12 cellular contexts compared by ENCODE assay signal in genomic region chr15:58903232-58903631, GRCh38.
"Had no signal": no experiment of that assay in that cellular context is flagged by ENCODE, and none has a peak within 500 bp of the region (broad histone marks: within the 10 kb centered on the region; RNA-seq: fewer than 3 reads in every experiment).

No MANE protein-coding gene starts in this region.

- H3K4me3 ChIP-seq: heart left ventricle, psoas muscle, sigmoid colon, thoracic aorta had no signal

- H3K27ac ChIP-seq: heart left ventricle, psoas muscle, sigmoid colon, thoracic aorta had no signal

- DNase-seq: activated B cell treated with CpG ODN at 0.5 μM for 24 hours; activated naive CD4-positive, alpha-beta T cell treated with anti-CD3 and anti-CD28 coated beads, Interleukin-2, amount 50 U/mL, for 16 hours; heart left ventricle; islet precursor cell; mammary epithelial cell; natural killer cell; psoas muscle; sigmoid colon; stimulated activated CD4-positive, alpha-beta T cell treated with anti-CD3 and anti-CD28 coated beads, Interleukin-15, amount 100 ng/mL, for 24 hours; stimulated activated CD4-positive, alpha-beta T cell treated with anti-CD3 and anti-CD28 coated beads, Interleukin-4, amount 100 ng/mL, for 4 hours; stimulated activated naive CD8-positive, alpha-beta T cell treated with anti-CD3 and anti-CD28 coated beads, Interleukin-15, amount 100 ng/mL, for 72 hours had no signal

- H3K9me3 ChIP-seq: heart left ventricle, psoas muscle, sigmoid colon, thoracic aorta had no signal

- H3K4me1 ChIP-seq: psoas muscle had no signal

- H3K27me3 ChIP-seq: heart left ventricle, sigmoid colon had no signal
